8 cellular contexts compared by ENCODE assay signal in genomic region chr12:442235-442884, GRCh38. TPM values are rescaled to one million over a fixed set of nuclear protein-coding genes. Genes with fewer than 3 reads are reported as not detected.
DNase-seq lines count a peak whose midpoint lies in the region; ATAC-seq and TF ChIP-seq lines count a peak whose summit lies in the region.

No MANE protein-coding gene starts in this region.

- no peaks in the 10 kb centered on the region for H3K27me3 Mint-ChIP-seq in neural crest cell (ENCODE audit: low read depth)

- peaks cover 4% of the 10 kb centered on the region for H3K36me3 ChIP-seq in GM06990 (ENCODE audit: control insufficient read depth, insufficient read depth, low read length)

- no peaks in the 10 kb centered on the region for H3K9me3 Mint-ChIP-seq in neural crest cell

- no peak for ATAC-seq in GM21723 (IDR thresholded peaks at IDR 0.05; ENCODE audit: unreplicated experiment)
- ATAC-seq in HG03045 (IDR thresholded peaks at IDR 0.05; ENCODE audit: unreplicated experiment), result no peak

- peaks cover 8% of the 10 kb centered on the region for H3K36me3 Mint-ChIP-seq in neural crest cell (ENCODE audit: low read depth)

- no peak overlapping the region for H3K4me3 Mint-ChIP-seq in neural crest cell

- no peaks in the 10 kb centered on the region for H3K27me3 ChIP-seq in GM06990 (replicated peaks; ENCODE audit: control insufficient read depth, insufficient read depth, low read length)

- DNase-seq in AG08395 (ENCODE audit: low spot score), result peak; percentile 70
- no peak for DNase-seq in GM06990 (ENCODE audit: extremely low read depth, insufficient read length)
- DNase-seq in NCI-H1930 (lab: John Stamatoyannopoulos, UW), result peak; percentile 15 to 35
- peak; percentile 33 for DNase-seq in activated T-cell treated with anti-CD3 and anti-CD28 coated beads for 1 hour (ENCODE audit: low read depth)
- DNase-seq in fibroblast of pulmonary artery (ENCODE audit: low read depth), result peak; percentile 64
- peak; percentile 79 for DNase-seq in neural crest cell (ENCODE audit: low read depth, low spot score)

- H3K4me3 ChIP-seq in GM06990 (replicated peaks; ENCODE audit: low read depth, low read length) (no peak overlapping the region), fibroblast of pulmonary artery (replicated peaks; ENCODE audit: low read depth, low read length) (no peak overlapping the region)

- H3K27ac Mint-ChIP-seq in neural crest cell (ENCODE audit: unreplicated experiment), result no peak overlapping the region

- TF ChIP-seq CTCF in GM06990 (IDR thresholded peaks at IDR 0.05; ENCODE audit: insufficient read depth, low read length, poor library complexity, severe bottlenecking) (peak; percentile 60), fibroblast of pulmonary artery (IDR thresholded peaks at IDR 0.05; ENCODE audit: low read length, missing control alignments) (peak; percentile 83), neural crest cell (conservative IDR thresholded peaks at IDR 0.05) (peak; percentile 93)

- H3K4me1 Mint-ChIP-seq in neural crest cell, result no peaks in the 10 kb centered on the region

RNA-seq across cellular contexts. Expression of gene B4GALNT3, which starts 17.4 kb away (rescaled TPM):
- total RNA-seq in neural crest cell, result 2.6 and 3.1 TPM in 2 replicates

RNA-seq across cellular contexts. Expression of gene CCDC77, which starts 40.9 kb away (rescaled TPM):
- 28.6 and 28.7 TPM in 2 replicates for total RNA-seq in neural crest cell

RNA-seq across cellular contexts. Expression of gene KDM5A, which starts 53.2 kb away (rescaled TPM):
- 58.8 and 63.1 TPM in 2 replicates for total RNA-seq in neural crest cell
